In genomic region chr6:39167321-39167720, GRCh38 we compare ENCODE assay signal across 28 cellular contexts. TPM values are rescaled to one million over a fixed set of nuclear protein-coding genes. Genes with fewer than 3 reads are reported as not detected.
DNase-seq lines count a peak whose midpoint lies in the region; ATAC-seq and TF ChIP-seq lines count a peak whose summit lies in the region.
"Had no signal": no experiment of that assay in that cellular context is flagged by ENCODE, and none has a peak within 500 bp of the region (broad histone marks: within the 10 kb centered on the region; RNA-seq: fewer than 3 reads in every experiment).

No MANE protein-coding gene starts in this region.

- WGBS in neuronal stem cell (ENCODE audit: extremely low coverage in 2 of 2, insufficient read length in 2 of 2, insufficient replicate concordance in 1 of 2), 2 donors, result no CpG with 5 or more reads among the region's 5 CpGs

- H3K9ac ChIP-seq in neuronal stem cell (ENCODE audit: low read depth, low read length, poor library complexity), result no peak overlapping the region
- H3K9ac ChIP-seq: BLaER1; BLaER1 treated with 17β-estradiol and CSF1 and Interleukin-3, amounts not matched to agents 10 nM and 100 nM had no signal

- H3K4me1 ChIP-seq in neuronal stem cell (ENCODE audit: control insufficient read depth in 2 of 2, insufficient read depth in 1 of 2, low read depth in 1 of 2, low read length in 2 of 2), result no peaks in the 10 kb centered on the region
- H3K4me1 ChIP-seq: BE2C had no signal

- peaks cover 4% of the 10 kb centered on the region for H3K27me3 ChIP-seq in H7 (ENCODE audit: control insufficient read depth, insufficient read depth, low read length)
- H3K27me3 ChIP-seq in neuronal stem cell (ENCODE audit: control insufficient read depth in 3 of 3, insufficient read depth in 3 of 3, low read depth in 1 of 3, low read length in 3 of 3), result peaks cover 0 to 6% (median 0%) of the 10 kb centered on the region in 3 experiments
- H3K27me3 ChIP-seq: BE2C, BLaER1 had no signal

- H3K14ac ChIP-seq in neuronal stem cell (ENCODE audit: low read length), result peak overlapping the region; percentile 9

- intact Hi-C loops in cardiac septum (cut with DNase I), result loop anchor here (5.0 kb wide), 1 partner anchor 135 kb away; no protein-coding TSS in a partner anchor
- intact Hi-C loops in Right ventricle myocardium superior (cut with DNase I), result loop anchor here (10.0 kb wide), 1 partner anchor 293 kb away; no protein-coding TSS in a partner anchor

- H3K4me2 ChIP-seq in neuronal stem cell (ENCODE audit: insufficient read depth, low read length, poor library complexity, severe bottlenecking), result no peak overlapping the region

- no peak overlapping the region for H4K91ac ChIP-seq in neuronal stem cell (ENCODE audit: low read depth, low read length, poor library complexity)

- H3K9me3 ChIP-seq in neuronal stem cell (replicated peaks in 1 of 2; ENCODE audit: control insufficient read depth in 2 of 2, insufficient read depth in 1 of 2, low read depth in 1 of 2, low read length in 2 of 2), result peaks cover 4 to 10% of the 10 kb centered on the region in 2 donors
- H3K9me3 ChIP-seq: BE2C, Caco-2 had no signal

- H2AK5ac ChIP-seq in neuronal stem cell (ENCODE audit: low read depth, low read length), result no peak overlapping the region

- DNase-seq in cardiac septum (ENCODE audit: low spot score) (peak; percentile 57), Right ventricle myocardium superior (no peak), H7 (peak; percentile 19), neuronal stem cell (ENCODE audit: low spot score) (no peak), HEK293T (ENCODE audit: extremely low spot score) (no peak), T-helper 2 cell (no peak)
- DNase-seq: 8988T; ACHN; AML-193; BE2C; C1 segment of cervical spinal cord; Calu3; CD4-positive, alpha-beta memory T cell; CD4-positive, alpha-beta T cell; CD8-positive, alpha-beta memory T cell; CD8-positive, alpha-beta T cell; DMS 273 treated with DMSO at 0.1 percent for 48 hours; DMS153; DMS79; DMS79 treated with DMSO at 0.1 percent for 48 hours; DND-41; EL had no signal

- no peak overlapping the region for H2BK5ac ChIP-seq in neuronal stem cell (ENCODE audit: low read length)

- no peak overlapping the region for H2BK120ac ChIP-seq in neuronal stem cell (ENCODE audit: low read depth, low read length)

- H3K79me1 ChIP-seq in neuronal stem cell (ENCODE audit: low read depth, low read length), result no peaks in the 10 kb centered on the region

- H2AFZ ChIP-seq in neuronal stem cell (ENCODE audit: low read length), result no peak overlapping the region

- H2BK12ac ChIP-seq in neuronal stem cell (ENCODE audit: low read length), result no peak overlapping the region

- H3K36me3 ChIP-seq in H7 (replicated peaks; ENCODE audit: control insufficient read depth, insufficient read depth, low read length) (no peaks in the 10 kb centered on the region), neuronal stem cell (replicated peaks in 1 of 2; ENCODE audit: control insufficient read depth in 2 of 2, insufficient read depth in 2 of 2, low read length in 2 of 2) (peaks cover 0 to 1% of the 10 kb centered on the region in 2 donors)
- H3K36me3 ChIP-seq: BE2C; BLaER1; BLaER1 treated with 17β-estradiol and CSF1 and Interleukin-3, amounts not matched to agents 10 nM and 100 nM had no signal

- no peak overlapping the region for H3K4ac ChIP-seq in neuronal stem cell (ENCODE audit: low read length)

- H3K23ac ChIP-seq in neuronal stem cell (ENCODE audit: low read depth, low read length, poor library complexity), result no peak overlapping the region

- POLR2A ChIA-PET in HEK293T (lab: Yijun Ruan, JAX), result interaction anchor here (1.1 kb wide), 1 partner anchor 136 kb away, joined by 3 read pairs; no protein-coding TSS in a partner anchor

- H2BK15ac ChIP-seq in neuronal stem cell (ENCODE audit: low read length), result no peak overlapping the region

- H3K4me3 ChIP-seq in H7 (ENCODE audit: insufficient read depth, low read depth, low read length), result no peak overlapping the region
- H3K4me3 ChIP-seq in neuronal stem cell (ENCODE audit: low read length in 2 of 2), result no peak overlapping the region
- H3K4me3 ChIP-seq: A549; BLaER1; BLaER1 treated with 17β-estradiol and CSF1 and Interleukin-3, amounts not matched to agents 10 nM and 100 nM had no signal

- CTCF ChIA-PET in HEK293T (lab: Yijun Ruan, JAX), result interaction anchor here (0.5 to 7.0 kb wide), 4 partner anchors 93 to 171 kb away, joined by 3 to 83 read pairs (median 5); no protein-coding TSS in a partner anchor

- H3K18ac ChIP-seq in neuronal stem cell (ENCODE audit: low read length), result no peak overlapping the region

- ATAC-seq in Right ventricle myocardium superior (ENCODE audit: poor library complexity), result no peak

- H4K8ac ChIP-seq in neuronal stem cell (ENCODE audit: low read depth, low read length), result no peak overlapping the region

- H3K27ac ChIP-seq in neuronal stem cell (replicated peaks; ENCODE audit: low read length), result no peak overlapping the region
- H3K27ac ChIP-seq: 22Rv1; A549; BLaER1; BLaER1 treated with 17β-estradiol and CSF1 and Interleukin-3, amounts not matched to agents 10 nM and 100 nM; C4-2B had no signal

TF ChIP-seq in HEK293T, 16 proteins besides CTCF, POLR2A, EP300 and RAD21:
- TF ChIP-seq HDGF (IDR thresholded peaks at IDR 0.05; ENCODE audit: borderline replicate concordance) (no peak), ARNT (IDR thresholded peaks at IDR 0.05) (no peak)

RNA-seq across cellular contexts. Expression of gene SAYSD1, which starts 52.3 kb away (rescaled TPM):
- total RNA-seq in cardiac septum (6.7 TPM), Right ventricle myocardium superior (10.9 TPM)
- total RNA-seq in H7 (2014; rRNA removed; shearing (Covaris generic)), result 11.0 and 11.3 TPM in 2 replicates
- 11.2 TPM for polyA plus RNA-seq in neuronal stem cell (2013, experiment 1 of 2)
- 11.0 TPM for polyA plus RNA-seq in neuronal stem cell (2013, experiment 2 of 2)

Comparison
In these comparisons a context has a peak if more than half of its experiments do, and no peak if none do; other contexts are left out.
1. DNase-seq: peak in cardiac septum (single experiment) and H7 (single experiment); none in Right ventricle myocardium superior (single experiment), neuronal stem cell (single experiment), HEK293T (single experiment) and T-helper 2 cell (0 of 5).